Comparison of ENCODE assay signal across 8 cellular contexts in the genomic region with DNA sequence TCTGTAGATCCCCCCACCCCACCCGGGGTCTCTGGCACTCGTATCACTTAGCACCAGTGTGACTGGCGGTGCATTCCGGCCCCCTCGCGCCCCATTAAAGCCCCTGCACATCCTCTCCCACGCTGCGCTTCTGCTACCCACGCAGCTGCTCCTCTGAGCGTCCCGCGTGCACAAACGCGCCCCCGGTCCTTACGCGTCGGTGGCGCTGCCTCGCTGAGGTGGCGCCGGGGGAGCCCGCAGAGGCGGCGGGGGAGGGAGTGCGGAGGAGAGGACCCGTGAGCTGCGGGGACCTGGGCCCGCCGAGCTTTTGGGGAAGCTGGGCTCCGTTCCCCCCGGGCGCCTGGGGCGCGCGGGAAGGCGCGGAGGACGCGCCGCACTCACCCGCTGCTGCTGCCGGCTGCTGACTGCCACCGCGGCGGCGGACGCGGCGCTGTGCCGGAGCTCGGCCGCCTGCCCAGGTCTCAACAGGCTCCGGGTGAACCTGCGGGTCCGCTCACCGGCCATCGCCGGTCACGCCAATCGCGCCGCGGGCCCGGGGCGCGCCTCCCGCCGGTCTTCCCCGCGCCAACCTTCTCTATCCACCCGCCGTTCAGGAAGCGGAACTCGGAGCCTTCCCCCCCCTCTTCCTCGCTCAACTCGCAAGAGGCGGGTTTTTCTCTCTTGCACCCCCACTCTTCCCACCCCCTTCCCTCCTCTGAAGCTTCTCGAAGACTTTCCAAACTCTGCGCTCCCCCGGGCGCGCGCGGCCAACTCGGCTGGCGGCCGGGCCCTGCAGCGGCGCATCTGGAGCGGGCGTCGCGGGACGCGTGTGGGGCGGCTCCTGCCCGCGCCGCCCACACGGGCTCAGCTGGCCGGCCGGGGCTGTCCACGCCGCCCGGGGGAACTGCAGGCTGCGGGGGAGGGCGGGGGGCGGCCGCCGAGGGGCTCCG. TPM values are rescaled to one million over a fixed set of nuclear protein-coding genes. Genes with fewer than 3 reads are reported as not detected.
DNase-seq lines count a peak whose midpoint lies in the region; ATAC-seq and TF ChIP-seq lines count a peak whose summit lies in the region.

A gene (minus strand): TSS at position 598 of the 929 bp plus-strand sequence. CDS start 94 bp downstream, at position 504.

- no peaks in the 10 kb centered on the region for H3K9me3 ChIP-seq in DND-41 (ENCODE audit: insufficient read depth, low read length, severe bottlenecking)
- H3K9me3 ChIP-seq in HUES48 (ENCODE audit: control insufficient read depth, insufficient read depth, low read length): no peaks in the 10 kb centered on the region
- H3K9me3 ChIP-seq in left lung: no peaks in the 10 kb centered on the region

- intact Hi-C loops in left lung (cut with DNase I): no loop called here

- no peaks in the 10 kb centered on the region for H3K9me3 Mint-ChIP-seq in chondrocyte (ENCODE audit: low read depth)

- peaks cover 49% of the 10 kb centered on the region for H3K79me2 ChIP-seq in DND-41 (ENCODE audit: insufficient read depth, low read length)

- peak within 1 kb of the TSS; percentile 67 for H3K4me2 ChIP-seq in DND-41 (ENCODE audit: insufficient read depth, low read length)

- H4K20me1 ChIP-seq in DND-41 (ENCODE audit: insufficient read depth, low read length): peaks cover 23% of the 10 kb centered on the region

- DNase-seq in DND-41 (peak; percentile 66), chondrocyte (ENCODE audit: low spot score) (peak; percentile 79), left lung (peak; percentile 59 to 85), SHP77 treated with DMSO at 0.1 percent for 48 hours (lab: John Stamatoyannopoulos, UW) (no peak)
- peak; percentile 31 for DNase-seq in activated CD4-positive, CD25-positive, alpha-beta regulatory T cell treated with anti-CD3 and anti-CD28 coated beads, Interleukin-2, amount 50 U/mL, for 16 hours (ENCODE audit: low read depth, low spot score)
- DNase-seq in stimulated activated CD4-positive, alpha-beta T cell treated with anti-CD3 and anti-CD28 coated beads, Interleukin-4, amount 100 ng/mL, for 1 hour: peak; percentile 71

- H3K36me3 ChIP-seq in DND-41 (ENCODE audit: insufficient read depth, low read length) (no peaks in the 10 kb centered on the region; the same call in 1 of the 2 replicates), HUES48 (ENCODE audit: control insufficient read depth, insufficient read depth, low read length) (no peaks in the 10 kb centered on the region), left lung (no peaks in the 10 kb centered on the region)

- H3K36me3 Mint-ChIP-seq in chondrocyte (ENCODE audit: low read depth): no peaks in the 10 kb centered on the region

- H3K4me3 Mint-ChIP-seq in chondrocyte (ENCODE audit: unreplicated experiment): peak within 1 kb of the TSS; percentile 76

- ATAC-seq in DND-41 (ENCODE audit: insufficient read depth, low read depth) (peak; percentile 58), GM21360 (IDR thresholded peaks at IDR 0.05; ENCODE audit: unreplicated experiment) (peak; percentile 21), left lung (peak; percentile 59)

- H3K27ac ChIP-seq in DND-41 (ENCODE audit: low read length) (peak within 1 kb of the TSS; percentile 64), HUES48 (ENCODE audit: low read depth, low read length) (no peak within 1 kb of the TSS), left lung (peak within 1 kb of the TSS; percentile 26 to 68)

- H3K4me1 Mint-ChIP-seq in chondrocyte (ENCODE audit: low read depth): peaks cover 19% of the 10 kb centered on the region

- H3K9ac ChIP-seq in DND-41 (ENCODE audit: low read depth, low read length): peak within 1 kb of the TSS; percentile 80
- no peak within 1 kb of the TSS for H3K9ac ChIP-seq in HUES48 (ENCODE audit: low read depth, low read length)

- peak within 1 kb of the TSS; percentile 58 to 77; a peak in 3 of 4 replicates for H3K4me3 ChIP-seq in DND-41 (ENCODE audit: low read depth in 1 of 2, low read length in 2 of 2)
- H3K4me3 ChIP-seq in HUES48 (ENCODE audit: low read depth, low read length): peak within 1 kb of the TSS; percentile 74
- peak within 1 kb of the TSS; percentile 45 to 78 for H3K4me3 ChIP-seq in left lung

- H3K27me3 Mint-ChIP-seq in chondrocyte (ENCODE audit: low read depth): no peaks in the 10 kb centered on the region

- no peak for TF ChIP-seq CTCF in DND-41 (IDR thresholded peaks at IDR 0.05; ENCODE audit: borderline replicate concordance, extremely low read depth, low read length, poor library complexity, severe bottlenecking)
- peak; percentile 44 for TF ChIP-seq CTCF in chondrocyte (IDR thresholded peaks at IDR 0.05)
- TF ChIP-seq CTCF in left lung (IDR thresholded peaks at IDR 0.05): no peak

- no peaks in the 10 kb centered on the region for H3K27me3 ChIP-seq in DND-41 (ENCODE audit: insufficient read depth, low read length, poor library complexity)
- peaks cover 70% of the 10 kb centered on the region for H3K27me3 ChIP-seq in HUES48 (ENCODE audit: control insufficient read depth, insufficient read depth, low read length)
- H3K27me3 ChIP-seq in left lung: peaks cover 35 to 42% of the 10 kb centered on the region in 2 donors

- H3K4me1 ChIP-seq in DND-41 (ENCODE audit: insufficient read depth, low read length) (peaks cover 43% of the 10 kb centered on the region), HUES48 (ENCODE audit: control insufficient read depth, insufficient read depth, low read length) (peaks cover 21% of the 10 kb centered on the region; the same call in 1 of the 2 replicates), left lung (peaks cover 0 to 26% of the 10 kb centered on the region in 2 donors)

- peak within 1 kb of the TSS; percentile 73 for H3K27ac Mint-ChIP-seq in chondrocyte (ENCODE audit: unreplicated experiment)

- peak within 1 kb of the TSS; percentile 81 for H2AFZ ChIP-seq in DND-41 (ENCODE audit: low read depth, low read length)

RNA-seq across cellular contexts. Expression of the gene that starts here (rescaled TPM):
- total RNA-seq in chondrocyte (14.3 to 22.9 TPM (median 18.5 TPM) in 3 replicates), left lung (10 to 100 TPM; 17.8 to 47.4 TPM)
